7 cellular contexts compared by ENCODE assay signal in genomic region chr9:71910602-71911060, GRCh38. TPM values are rescaled to one million over a fixed set of nuclear protein-coding genes. Genes with fewer than 3 reads are reported as not detected.
DNase-seq lines count a peak whose midpoint lies in the region; ATAC-seq lines count a peak whose summit lies in the region.

No MANE protein-coding gene starts in this region.

- peaks cover 2% of the 10 kb centered on the region for H3K4me1 ChIP-seq in HAP-1
- H3K4me1 ChIP-seq in naive thymus-derived CD4-positive, alpha-beta T cell (ENCODE audit: control insufficient read depth in 2 of 2, insufficient read depth in 2 of 2, low read length in 2 of 2) = peaks cover 15 to 22% of the 10 kb centered on the region in 2 donors

- no peak for DNase-seq in HAP-1 (ENCODE audit: low spot score in 2 of 2)
- peak; percentile 57 for DNase-seq in NCI-H1092 (lab: John Stamatoyannopoulos, UW)
- DNase-seq in naive thymus-derived CD4-positive, alpha-beta T cell = peak in 2 of 9 donors; percentile 15 to 17
- DNase-seq in NK-92 (lab: John Stamatoyannopoulos, UW; ENCODE audit: unreplicated experiment) = no peak
- no peak for DNase-seq in HK-2 (ENCODE audit: unreplicated experiment)

- H3K4me1 Mint-ChIP-seq in dendritic cell treated with granulocyte-macrophage colony-stimulating factor and Interleukin-4, amounts not matched to agents 40 ng/mL and 50 ng/mL, for 4 days (ENCODE audit: low read depth) = peaks cover 44% of the 10 kb centered on the region
- H3K4me1 Mint-ChIP-seq in naive thymus-derived CD4-positive, alpha-beta T cell = peaks cover 42 to 83% (median 69%) of the 10 kb centered on the region in 7 donors

- H3K27me3 ChIP-seq in HAP-1 (ENCODE audit: low read depth) = no peaks in the 10 kb centered on the region
- peaks cover 0 to 3% of the 10 kb centered on the region in 2 donors for H3K27me3 ChIP-seq in naive thymus-derived CD4-positive, alpha-beta T cell (ENCODE audit: control insufficient read depth in 2 of 2, insufficient read depth in 2 of 2, low read length in 2 of 2)

- intact Hi-C loops in dendritic cell treated with granulocyte-macrophage colony-stimulating factor and Interleukin-4, amounts not matched to agents 40 ng/mL and 50 ng/mL, for 4 days (cut with micrococcal nuclease) = loop anchor here (5.0 to 10.0 kb wide), 3 partner anchors 88 to 1496 kb away; partner anchors contain the start of genes CEMIP2 and KLF9
- intact Hi-C loops in naive thymus-derived CD4-positive, alpha-beta T cell (cut with micrococcal nuclease) = loop anchor here (1.0 to 10.0 kb wide), 16 partner anchors 13 to 1652 kb away; partner anchors contain the start of genes SMC5 (in 2 of the 2), ZFAND5 (in 2 of the 2) and CEMIP2 (in 1 of the 2)

- POLR2A ChIA-PET in naive thymus-derived CD4-positive, alpha-beta T cell (lab: Charles Lee) = interaction anchor here (0.9 to 2.1 kb wide), 10 partner anchors 8 to 144 kb away, joined by 3 to 12 read pairs (median 6); partner anchors contain the start of gene CEMIP2

- peak overlapping the region; percentile 74 for H3K27ac ChIP-seq in naive thymus-derived CD4-positive, alpha-beta T cell (ENCODE audit: low read depth, low read length)

- H3K27ac Mint-ChIP-seq in dendritic cell treated with granulocyte-macrophage colony-stimulating factor and Interleukin-4, amounts not matched to agents 40 ng/mL and 50 ng/mL, for 4 days = peak overlapping the region; percentile 95
- peak overlapping the region; percentile 90 to 99 (median 95) for H3K27ac Mint-ChIP-seq in naive thymus-derived CD4-positive, alpha-beta T cell

- CTCF ChIA-PET in naive thymus-derived CD4-positive, alpha-beta T cell (lab: Charles Lee) = interaction anchor here (1.0 to 1.2 kb wide), 3 partner anchors 13 to 128 kb away, joined by 4 to 8 read pairs (median 6); no protein-coding TSS in a partner anchor

- H3K4me3 Mint-ChIP-seq in dendritic cell treated with granulocyte-macrophage colony-stimulating factor and Interleukin-4, amounts not matched to agents 40 ng/mL and 50 ng/mL, for 4 days = peak overlapping the region; percentile 90
- peak overlapping the region; percentile 95 to 100 (median 100) for H3K4me3 Mint-ChIP-seq in naive thymus-derived CD4-positive, alpha-beta T cell

- H3K36me3 ChIP-seq in HAP-1 (replicated peaks) = peaks cover 8% of the 10 kb centered on the region
- peaks cover 0 to 5% (median 0%) of the 10 kb centered on the region in 3 experiments for H3K36me3 ChIP-seq in naive thymus-derived CD4-positive, alpha-beta T cell (ENCODE audit: control insufficient read depth in 2 of 3, insufficient read depth in 3 of 3, low read length in 3 of 3)

- H3K27me3 Mint-ChIP-seq in dendritic cell treated with granulocyte-macrophage colony-stimulating factor and Interleukin-4, amounts not matched to agents 40 ng/mL and 50 ng/mL, for 4 days = no peaks in the 10 kb centered on the region
- H3K27me3 Mint-ChIP-seq in naive thymus-derived CD4-positive, alpha-beta T cell = no peaks in the 10 kb centered on the region

- peak overlapping the region; percentile 75 for H3K4me3 ChIP-seq in HAP-1
- H3K4me3 ChIP-seq in naive thymus-derived CD4-positive, alpha-beta T cell (ENCODE audit: low read length) = peak overlapping the region; percentile 83

- H3K36me3 Mint-ChIP-seq in dendritic cell treated with granulocyte-macrophage colony-stimulating factor and Interleukin-4, amounts not matched to agents 40 ng/mL and 50 ng/mL, for 4 days (ENCODE audit: low read depth) = peaks cover 25% of the 10 kb centered on the region
- H3K36me3 Mint-ChIP-seq in naive thymus-derived CD4-positive, alpha-beta T cell = peaks cover 0 to 7% (median under 1%) of the 10 kb centered on the region in 5 donors

- ATAC-seq in GM18517 (IDR thresholded peaks at IDR 0.05; ENCODE audit: unreplicated experiment) = peak; percentile 30
- ATAC-seq in naive thymus-derived CD4-positive, alpha-beta T cell = no peak

- in situ Hi-C loops in HAP-1 (cut with MboI; ENCODE audit: low sequenced_read_pairs) = no loop called here

- H3K9me3 Mint-ChIP-seq in dendritic cell treated with granulocyte-macrophage colony-stimulating factor and Interleukin-4, amounts not matched to agents 40 ng/mL and 50 ng/mL, for 4 days = no peaks in the 10 kb centered on the region
- H3K9me3 Mint-ChIP-seq in naive thymus-derived CD4-positive, alpha-beta T cell = no peaks in the 10 kb centered on the region

- no peaks in the 10 kb centered on the region for H3K9me3 ChIP-seq in HAP-1
- H3K9me3 ChIP-seq in naive thymus-derived CD4-positive, alpha-beta T cell (ENCODE audit: control insufficient read depth in 2 of 3, low read length in 3 of 3) = no peaks in the 10 kb centered on the region

RNA-seq across cellular contexts. Expression of gene ABHD17B, which starts 0.4 kb away (rescaled TPM):
- 10 to 100 TPM in 4 of 5 experiments, 1 to 10 TPM in 1; 9.9 to 24.5 (median 18.7) TPM for total RNA-seq in naive thymus-derived CD4-positive, alpha-beta T cell
- 10 to 100 TPM; 23.6 to 26.1 TPM for polyA plus RNA-seq in naive thymus-derived CD4-positive, alpha-beta T cell

RNA-seq across cellular contexts. Expression of gene C9orf85, which starts 0.8 kb away (rescaled TPM):
- total RNA-seq in naive thymus-derived CD4-positive, alpha-beta T cell = 10 to 100 TPM in 1 of 5 experiments, 1 to 10 TPM in 4; 4.8 to 10.3 (median 8.6) TPM
- 10 to 100 TPM; 11.6 to 13.9 TPM for polyA plus RNA-seq in naive thymus-derived CD4-positive, alpha-beta T cell
